Comparison of ENCODE assay signal across 1 cellular context in the genomic region with DNA sequence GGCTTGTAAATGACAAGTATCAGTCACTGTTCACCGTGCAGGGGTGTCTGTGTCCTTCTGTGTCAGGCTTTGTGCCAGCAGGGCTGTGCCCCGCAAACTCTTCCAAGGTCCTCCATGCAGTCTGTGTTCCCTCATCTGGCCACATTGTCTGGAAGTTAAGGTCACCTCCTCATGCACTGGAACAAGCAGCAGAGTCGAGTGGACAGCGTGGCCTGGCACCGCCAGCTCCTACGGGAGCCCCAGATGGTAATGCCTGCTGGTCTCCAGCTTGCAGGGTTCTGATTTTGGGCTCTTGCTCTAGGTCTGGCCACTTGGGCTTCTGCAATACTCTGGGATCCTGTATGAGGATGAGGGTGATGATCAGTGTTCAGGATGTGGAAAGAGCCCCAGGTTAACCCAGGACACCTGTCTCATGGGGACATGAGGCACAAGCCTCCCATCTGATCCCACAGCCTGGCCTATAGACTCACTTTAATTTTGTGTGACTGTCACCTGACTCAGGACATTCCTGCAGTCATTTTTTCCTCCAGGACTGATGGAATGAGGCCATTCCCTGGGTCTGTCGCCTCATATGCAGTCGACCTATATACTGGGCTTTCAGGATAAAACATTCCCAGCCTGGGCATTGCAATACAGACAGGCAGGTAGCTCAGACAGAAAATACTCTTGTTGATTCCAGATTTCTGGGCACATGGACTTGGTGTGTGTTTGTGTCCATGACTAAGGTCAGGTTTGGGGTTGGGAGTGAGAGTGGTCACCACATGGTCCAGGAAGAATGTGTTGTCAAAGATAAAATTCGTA.
A peak's percentile ranks its signal among the peaks of the same experiment; 100 is the strongest.
TF ChIP-seq lines count a peak whose summit lies in the region.

No MANE protein-coding gene starts in this region.

TF ChIP-seq in K562, 482 proteins besides CTCF, POLR2A, EP300 and RAD21 (continued from another document and continues in another):
- TF ChIP-seq RREB1 (CRISPR knock-in tag; IDR thresholded peaks at IDR 0.05), result no peak
- no peak for TF ChIP-seq RAD51 (IDR thresholded peaks at IDR 0.05; ENCODE audit: borderline replicate concordance, low read depth)
- TF ChIP-seq, protein P1, sequence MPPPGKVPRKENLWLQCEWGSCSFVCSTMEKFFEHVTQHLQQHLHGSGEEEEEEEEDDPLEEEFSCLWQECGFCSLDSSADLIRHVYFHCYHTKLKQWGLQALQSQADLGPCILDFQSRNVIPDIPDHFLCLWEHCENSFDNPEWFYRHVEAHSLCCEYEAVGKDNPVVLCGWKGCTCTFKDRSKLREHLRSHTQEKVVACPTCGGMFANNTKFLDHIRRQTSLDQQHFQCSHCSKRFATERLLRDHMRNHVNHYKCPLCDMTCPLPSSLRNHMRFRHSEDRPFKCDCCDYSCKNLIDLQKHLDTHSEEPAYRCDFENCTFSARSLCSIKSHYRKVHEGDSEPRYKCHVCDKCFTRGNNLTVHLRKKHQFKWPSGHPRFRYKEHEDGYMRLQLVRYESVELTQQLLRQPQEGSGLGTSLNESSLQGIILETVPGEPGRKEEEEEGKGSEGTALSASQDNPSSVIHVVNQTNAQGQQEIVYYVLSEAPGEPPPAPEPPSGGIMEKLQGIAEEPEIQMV (tag; conservative IDR thresholded peaks at IDR 0.05; ENCODE audit: low read depth), result no peak
- no peak for TF ChIP-seq MLX (CRISPR knock-in tag; conservative IDR thresholded peaks at IDR 0.05)
- no peak for TF ChIP-seq HMG20A (CRISPR knock-in tag; conservative IDR thresholded peaks at IDR 0.05)
- TF ChIP-seq ZSCAN29 (IDR thresholded peaks at IDR 0.05), result no peak
- TF ChIP-seq ZBTB26 (CRISPR knock-in tag; IDR thresholded peaks at IDR 0.05), result no peak
- TF ChIP-seq NFATC3 (IDR thresholded peaks at IDR 0.05), result no peak
- TF ChIP-seq ZC3H4 (CRISPR knock-in tag; IDR thresholded peaks at IDR 0.05; ENCODE audit: borderline replicate concordance), result peak; percentile 89
- TF ChIP-seq, protein P2, sequence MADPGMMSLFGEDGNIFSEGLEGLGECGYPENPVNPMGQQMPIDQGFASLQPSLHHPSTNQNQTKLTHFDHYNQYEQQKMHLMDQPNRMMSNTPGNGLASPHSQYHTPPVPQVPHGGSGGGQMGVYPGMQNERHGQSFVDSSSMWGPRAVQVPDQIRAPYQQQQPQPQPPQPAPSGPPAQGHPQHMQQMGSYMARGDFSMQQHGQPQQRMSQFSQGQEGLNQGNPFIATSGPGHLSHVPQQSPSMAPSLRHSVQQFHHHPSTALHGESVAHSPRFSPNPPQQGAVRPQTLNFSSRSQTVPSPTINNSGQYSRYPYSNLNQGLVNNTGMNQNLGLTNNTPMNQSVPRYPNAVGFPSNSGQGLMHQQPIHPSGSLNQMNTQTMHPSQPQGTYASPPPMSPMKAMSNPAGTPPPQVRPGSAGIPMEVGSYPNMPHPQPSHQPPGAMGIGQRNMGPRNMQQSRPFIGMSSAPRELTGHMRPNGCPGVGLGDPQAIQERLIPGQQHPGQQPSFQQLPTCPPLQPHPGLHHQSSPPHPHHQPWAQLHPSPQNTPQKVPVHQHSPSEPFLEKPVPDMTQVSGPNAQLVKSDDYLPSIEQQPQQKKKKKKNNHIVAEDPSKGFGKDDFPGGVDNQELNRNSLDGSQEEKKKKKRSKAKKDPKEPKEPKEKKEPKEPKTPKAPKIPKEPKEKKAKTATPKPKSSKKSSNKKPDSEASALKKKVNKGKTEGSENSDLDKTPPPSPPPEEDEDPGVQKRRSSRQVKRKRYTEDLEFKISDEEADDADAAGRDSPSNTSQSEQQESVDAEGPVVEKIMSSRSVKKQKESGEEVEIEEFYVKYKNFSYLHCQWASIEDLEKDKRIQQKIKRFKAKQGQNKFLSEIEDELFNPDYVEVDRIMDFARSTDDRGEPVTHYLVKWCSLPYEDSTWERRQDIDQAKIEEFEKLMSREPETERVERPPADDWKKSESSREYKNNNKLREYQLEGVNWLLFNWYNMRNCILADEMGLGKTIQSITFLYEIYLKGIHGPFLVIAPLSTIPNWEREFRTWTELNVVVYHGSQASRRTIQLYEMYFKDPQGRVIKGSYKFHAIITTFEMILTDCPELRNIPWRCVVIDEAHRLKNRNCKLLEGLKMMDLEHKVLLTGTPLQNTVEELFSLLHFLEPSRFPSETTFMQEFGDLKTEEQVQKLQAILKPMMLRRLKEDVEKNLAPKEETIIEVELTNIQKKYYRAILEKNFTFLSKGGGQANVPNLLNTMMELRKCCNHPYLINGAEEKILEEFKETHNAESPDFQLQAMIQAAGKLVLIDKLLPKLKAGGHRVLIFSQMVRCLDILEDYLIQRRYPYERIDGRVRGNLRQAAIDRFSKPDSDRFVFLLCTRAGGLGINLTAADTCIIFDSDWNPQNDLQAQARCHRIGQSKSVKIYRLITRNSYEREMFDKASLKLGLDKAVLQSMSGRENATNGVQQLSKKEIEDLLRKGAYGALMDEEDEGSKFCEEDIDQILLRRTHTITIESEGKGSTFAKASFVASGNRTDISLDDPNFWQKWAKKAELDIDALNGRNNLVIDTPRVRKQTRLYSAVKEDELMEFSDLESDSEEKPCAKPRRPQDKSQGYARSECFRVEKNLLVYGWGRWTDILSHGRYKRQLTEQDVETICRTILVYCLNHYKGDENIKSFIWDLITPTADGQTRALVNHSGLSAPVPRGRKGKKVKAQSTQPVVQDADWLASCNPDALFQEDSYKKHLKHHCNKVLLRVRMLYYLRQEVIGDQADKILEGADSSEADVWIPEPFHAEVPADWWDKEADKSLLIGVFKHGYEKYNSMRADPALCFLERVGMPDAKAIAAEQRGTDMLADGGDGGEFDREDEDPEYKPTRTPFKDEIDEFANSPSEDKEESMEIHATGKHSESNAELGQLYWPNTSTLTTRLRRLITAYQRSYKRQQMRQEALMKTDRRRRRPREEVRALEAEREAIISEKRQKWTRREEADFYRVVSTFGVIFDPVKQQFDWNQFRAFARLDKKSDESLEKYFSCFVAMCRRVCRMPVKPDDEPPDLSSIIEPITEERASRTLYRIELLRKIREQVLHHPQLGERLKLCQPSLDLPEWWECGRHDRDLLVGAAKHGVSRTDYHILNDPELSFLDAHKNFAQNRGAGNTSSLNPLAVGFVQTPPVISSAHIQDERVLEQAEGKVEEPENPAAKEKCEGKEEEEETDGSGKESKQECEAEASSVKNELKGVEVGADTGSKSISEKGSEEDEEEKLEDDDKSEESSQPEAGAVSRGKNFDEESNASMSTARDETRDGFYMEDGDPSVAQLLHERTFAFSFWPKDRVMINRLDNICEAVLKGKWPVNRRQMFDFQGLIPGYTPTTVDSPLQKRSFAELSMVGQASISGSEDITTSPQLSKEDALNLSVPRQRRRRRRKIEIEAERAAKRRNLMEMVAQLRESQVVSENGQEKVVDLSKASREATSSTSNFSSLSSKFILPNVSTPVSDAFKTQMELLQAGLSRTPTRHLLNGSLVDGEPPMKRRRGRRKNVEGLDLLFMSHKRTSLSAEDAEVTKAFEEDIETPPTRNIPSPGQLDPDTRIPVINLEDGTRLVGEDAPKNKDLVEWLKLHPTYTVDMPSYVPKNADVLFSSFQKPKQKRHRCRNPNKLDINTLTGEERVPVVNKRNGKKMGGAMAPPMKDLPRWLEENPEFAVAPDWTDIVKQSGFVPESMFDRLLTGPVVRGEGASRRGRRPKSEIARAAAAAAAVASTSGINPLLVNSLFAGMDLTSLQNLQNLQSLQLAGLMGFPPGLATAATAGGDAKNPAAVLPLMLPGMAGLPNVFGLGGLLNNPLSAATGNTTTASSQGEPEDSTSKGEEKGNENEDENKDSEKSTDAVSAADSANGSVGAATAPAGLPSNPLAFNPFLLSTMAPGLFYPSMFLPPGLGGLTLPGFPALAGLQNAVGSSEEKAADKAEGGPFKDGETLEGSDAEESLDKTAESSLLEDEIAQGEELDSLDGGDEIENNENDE (IDR thresholded peaks at IDR 0.05; ENCODE audit: low read depth, low read length), result no peak
- TF ChIP-seq BRCA1 (IDR thresholded peaks at IDR 0.05), result no peak
- 0 out of 2 replicates have a peak, but pooled peaks have one; percentile 73 for TF ChIP-seq BRCA1 (CRISPR knock-in tag; IDR thresholded peaks at IDR 0.05)
- TF ChIP-seq PHF21A (IDR thresholded peaks at IDR 0.05; ENCODE audit: borderline replicate concordance, low read depth), result no peak
- TF ChIP-seq CCNT2 (IDR thresholded peaks at IDR 0.05; ENCODE audit: borderline replicate concordance, extremely low read depth, insufficient read length, low read depth, low read length), result no peak
- no peak for TF ChIP-seq SRSF3 (IDR thresholded peaks at IDR 0.05; ENCODE audit: insufficient read depth, low read length)
- TF ChIP-seq ETV1 (tag; conservative IDR thresholded peaks at IDR 0.05; ENCODE audit: low read depth), result no peak
- no peak for TF ChIP-seq RCOR1 (IDR thresholded peaks at IDR 0.05; ENCODE audit: borderline replicate concordance in 1 of 2, low read depth in 2 of 2, low read length in 2 of 2)
- no peak for TF ChIP-seq CBFA2T2 (conservative IDR thresholded peaks at IDR 0.05)
- TF ChIP-seq MAX (CRISPR knock-in tag; IDR thresholded peaks at IDR 0.05), result 0 out of 2 replicates have a peak, but pooled peaks have one; percentile 37
- no peak for TF ChIP-seq CBX1 (IDR thresholded peaks at IDR 0.05; ENCODE audit: low read depth)
- TF ChIP-seq EWSR1 (IDR thresholded peaks at IDR 0.05; ENCODE audit: borderline replicate concordance, low read depth, partially characterized antibody), result no peak
- TF ChIP-seq HNRNPUL1 (IDR thresholded peaks at IDR 0.05; ENCODE audit: low read length), result no peak
